In the genomic region with DNA sequence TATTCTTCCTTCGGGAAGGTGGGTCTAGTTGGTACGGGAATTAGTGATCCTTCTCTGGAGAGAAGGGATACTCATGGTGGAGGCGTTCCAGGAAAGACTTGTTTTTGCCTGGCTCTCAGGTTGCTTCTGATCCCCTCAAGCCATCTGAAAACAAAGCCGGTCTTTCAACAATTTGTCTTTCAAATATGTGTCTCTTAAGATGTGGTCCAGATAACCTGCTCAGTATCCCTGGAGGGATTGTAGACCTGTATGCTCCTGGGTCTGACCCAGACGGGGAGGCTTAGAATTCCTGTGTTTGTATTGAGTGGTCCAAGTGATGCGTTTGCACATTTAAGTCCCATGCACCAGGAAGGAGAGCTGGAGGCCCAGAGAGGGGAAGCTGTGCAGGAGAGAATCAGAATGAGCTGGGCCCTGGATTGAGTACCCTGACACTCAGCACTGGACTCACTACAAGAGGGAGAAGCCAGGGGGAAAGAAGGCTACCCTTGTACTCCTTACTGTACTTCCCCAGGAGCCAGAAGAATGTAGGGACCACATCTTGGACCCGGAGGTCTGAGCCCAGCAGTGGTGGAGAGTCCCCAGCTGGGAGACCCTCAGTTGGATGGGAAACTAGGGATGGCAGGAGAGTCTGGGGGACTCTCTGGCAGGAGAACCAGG, we compare ENCODE assay signal across 23 cellular contexts. TPM values are rescaled to one million over a fixed set of nuclear protein-coding genes. Genes with fewer than 3 reads are reported as not detected.
DNase-seq lines count a peak whose midpoint lies in the region; ATAC-seq, FAIRE-seq and TF ChIP-seq lines count a peak whose summit lies in the region.
"Had no signal": no experiment of that assay in that cellular context is flagged by ENCODE, and none has a peak within 500 bp of the region (broad histone marks: within the 10 kb centered on the region; RNA-seq: fewer than 3 reads in every experiment).

No MANE protein-coding gene starts in this region.

- H3K9ac ChIP-seq in mammary epithelial cell (ENCODE audit: insufficient read depth, low read length) = no peak overlapping the region
- H3K9ac ChIP-seq: GM23248, SK-N-SH had no signal

- no peaks in the 10 kb centered on the region for H3K36me3 ChIP-seq in mammary epithelial cell (ENCODE audit: insufficient read depth, low read length)

- peak overlapping the region; percentile 33 for H2AFZ ChIP-seq in mammary epithelial cell (ENCODE audit: low read depth, low read length)
- H2AFZ ChIP-seq: GM23248, PC-9 had no signal

- H3K27me3 Mint-ChIP-seq in activated CD4-positive, alpha-beta T cell treated with anti-CD3 and anti-CD28 coated beads, Interleukin-2, amount 10 ng/mL, durations not matched to agents 24 days and 14 days = no peaks in the 10 kb centered on the region
- H3K27me3 Mint-ChIP-seq in stimulated activated memory B cell treated with anti-CD40 and anti-IgM and Interleukin-4, amounts not matched to agents 10 μg/mL and 1 μg/mL and 100 μg/mL, for 72 hours = no peaks in the 10 kb centered on the region
- H3K27me3 Mint-ChIP-seq in immature natural killer cell (ENCODE audit: low read depth in 3 of 3) = peaks cover 0 to 5% (median 4%) of the 10 kb centered on the region in 3 donors
- H3K27me3 Mint-ChIP-seq: CD4-positive, CD25-positive, alpha-beta regulatory T cell had no signal

- H3K9me3 ChIP-seq in mammary epithelial cell (replicated peaks; ENCODE audit: insufficient read depth, low read length) = no peaks in the 10 kb centered on the region
- H3K9me3 ChIP-seq: A549, SK-N-SH had no signal

- no peak overlapping the region for H3K4me3 Mint-ChIP-seq in activated CD4-positive, alpha-beta T cell treated with anti-CD3 and anti-CD28 coated beads, Interleukin-2, amount 10 ng/mL, durations not matched to agents 24 days and 14 days
- no peak overlapping the region for H3K4me3 Mint-ChIP-seq in stimulated activated memory B cell treated with anti-CD40 and anti-IgM and Interleukin-4, amounts not matched to agents 10 μg/mL and 1 μg/mL and 100 μg/mL, for 72 hours
- no peak overlapping the region for H3K4me3 Mint-ChIP-seq in immature natural killer cell
- H3K4me3 Mint-ChIP-seq: H9, HFFc6 had no signal

- H3K27ac Mint-ChIP-seq in activated CD4-positive, alpha-beta T cell treated with anti-CD3 and anti-CD28 coated beads, Interleukin-2, amount 10 ng/mL, durations not matched to agents 24 days and 14 days = peak overlapping the region; percentile 3
- H3K27ac Mint-ChIP-seq in stimulated activated memory B cell treated with anti-CD40 and anti-IgM and Interleukin-4, amounts not matched to agents 10 μg/mL and 1 μg/mL and 100 μg/mL, for 72 hours = peak overlapping the region; percentile 1
- no peak overlapping the region for H3K27ac Mint-ChIP-seq in immature natural killer cell
- H3K27ac Mint-ChIP-seq: HFFc6 had no signal

- no peaks in the 10 kb centered on the region for H3K79me2 ChIP-seq in mammary epithelial cell (ENCODE audit: insufficient read depth, low read length)

- no peaks in the 10 kb centered on the region for H3K36me3 Mint-ChIP-seq in activated CD4-positive, alpha-beta T cell treated with anti-CD3 and anti-CD28 coated beads, Interleukin-2, amount 10 ng/mL, durations not matched to agents 24 days and 14 days (ENCODE audit: low read depth)
- H3K36me3 Mint-ChIP-seq in stimulated activated memory B cell treated with anti-CD40 and anti-IgM and Interleukin-4, amounts not matched to agents 10 μg/mL and 1 μg/mL and 100 μg/mL, for 72 hours = no peaks in the 10 kb centered on the region
- H3K36me3 Mint-ChIP-seq in immature natural killer cell = no peaks in the 10 kb centered on the region

- in situ Hi-C loops in mammary epithelial cell (cut with MboI; ENCODE audit: low sequenced_read_pairs in 2 of 2) = no loop called here

- intact Hi-C loops in activated CD4-positive, alpha-beta T cell treated with anti-CD3 and anti-CD28 coated beads, Interleukin-2, amount 10 ng/mL, durations not matched to agents 24 days and 14 days (cut with micrococcal nuclease) = no loop called here
- intact Hi-C loops in mammary epithelial cell (cut with micrococcal nuclease) = no loop called here

- no peak for DNase-seq in activated CD4-positive, alpha-beta T cell treated with anti-CD3 and anti-CD28 coated beads, Interleukin-2, amount 10 ng/mL, durations not matched to agents 24 days and 14 days
- DNase-seq in activated CD4-positive, alpha-beta T cell treated with anti-CD3 and anti-CD28 coated beads for 1 hour = no peak
- no peak for DNase-seq in GM12892 (ENCODE audit: insufficient read length)
- no peak for DNase-seq in mammary epithelial cell
- no peak for DNase-seq in immature natural killer cell
- DNase-seq: CD4-positive, CD25-positive, alpha-beta regulatory T cell; DND-41; GM23248; H9; HFFc6; MM.1S; NCI-H1048; NCI-H1417 treated with DMSO at 0.1 percent for 48 hours; NCI-H187; NCI-H446; NCI-H526; PC-9; RPMI8226; SHP77; SK-N-SH had no signal

- CTCF ChIA-PET in mammary epithelial cell (lab: Charles Lee; ENCODE audit: low non-redundant PET) = no interaction called here

- no peak for TF ChIP-seq CTCF in mammary epithelial cell (conservative IDR thresholded peaks at IDR 0.05 in 1 of 2, IDR thresholded peaks at IDR 0.05 in 1 of 2; ENCODE audit: extremely low read depth in 1 of 2, insufficient read depth in 1 of 2, low read depth in 1 of 2, low read length in 2 of 2)

- H3K4me1 ChIP-seq in mammary epithelial cell (ENCODE audit: insufficient read depth, low read length) = no peaks in the 10 kb centered on the region

- H3K9me3 Mint-ChIP-seq in activated CD4-positive, alpha-beta T cell treated with anti-CD3 and anti-CD28 coated beads, Interleukin-2, amount 10 ng/mL, durations not matched to agents 24 days and 14 days = no peaks in the 10 kb centered on the region
- no peaks in the 10 kb centered on the region for H3K9me3 Mint-ChIP-seq in stimulated activated memory B cell treated with anti-CD40 and anti-IgM and Interleukin-4, amounts not matched to agents 10 μg/mL and 1 μg/mL and 100 μg/mL, for 72 hours
- no peaks in the 10 kb centered on the region for H3K9me3 Mint-ChIP-seq in immature natural killer cell
- H3K9me3 Mint-ChIP-seq: CD4-positive, CD25-positive, alpha-beta regulatory T cell; H9; HFFc6 had no signal

- no peaks in the 10 kb centered on the region for H3K27me3 ChIP-seq in mammary epithelial cell (ENCODE audit: insufficient read depth, low read length)

- H3K4me3 ChIP-seq in mammary epithelial cell (replicated peaks in 1 of 3; ENCODE audit: insufficient read depth in 1 of 3, low read depth in 2 of 3, low read length in 3 of 3) = no peak overlapping the region
- H3K4me3 ChIP-seq: A549, GM23248, PC-9 had no signal

- 7% methylated on average over 5 of the region's 7 CpGs for WGBS in mammary epithelial cell (ENCODE audit: low coverage, missing lambda C conversion rate)

- no peak overlapping the region for H3K4me2 ChIP-seq in mammary epithelial cell (ENCODE audit: insufficient read depth, low read depth, low read length)
- H3K4me2 ChIP-seq: A549, PC-9, SK-N-SH had no signal

- dilution Hi-C loops in mammary epithelial cell (cut with HindIII; ENCODE audit: low sequenced_read_pairs) = no loop called here

- TF ChIP-seq POLR2A in GM12892 (IDR thresholded peaks at IDR 0.05; ENCODE audit: low read depth, low read length) = no peak

- H3K4me1 Mint-ChIP-seq in activated CD4-positive, alpha-beta T cell treated with anti-CD3 and anti-CD28 coated beads, Interleukin-2, amount 10 ng/mL, durations not matched to agents 24 days and 14 days = peaks cover 35% of the 10 kb centered on the region
- peaks cover 61% of the 10 kb centered on the region for H3K4me1 Mint-ChIP-seq in stimulated activated memory B cell treated with anti-CD40 and anti-IgM and Interleukin-4, amounts not matched to agents 10 μg/mL and 1 μg/mL and 100 μg/mL, for 72 hours
- peaks cover 8 to 10% of the 10 kb centered on the region in 2 donors for H3K4me1 Mint-ChIP-seq in immature natural killer cell

- ATAC-seq in stimulated activated memory B cell treated with anti-CD40 and anti-IgM and Interleukin-4, amounts not matched to agents 10 μg/mL and 1 μg/mL and 100 μg/mL, for 72 hours = no peak
- ATAC-seq in HG02852 (IDR thresholded peaks at IDR 0.05; ENCODE audit: unreplicated experiment) = no peak

- no peak overlapping the region for H3K27ac ChIP-seq in mammary epithelial cell (ENCODE audit: insufficient read depth, low read depth, low read length)
- H3K27ac ChIP-seq: A549, GM23248, PC-9 had no signal

- H4K20me1 ChIP-seq in mammary epithelial cell (ENCODE audit: insufficient read depth, low read length) = no peaks in the 10 kb centered on the region

- peak; percentile 17 for FAIRE-seq in GM12892 (lab: Jason Lieb, UNC)
- FAIRE-seq: A549 had no signal

- BruUV-seq in mammary epithelial cell (replicated peaks; lab: Mats Ljungman, UMichigan) = no TSS peak

RNA-seq across cellular contexts. Expression of gene ERH, which starts 40.4 kb away (rescaled TPM):
- 434 and 441 TPM in 2 replicates for total RNA-seq in activated CD4-positive, alpha-beta T cell treated with anti-CD3 and anti-CD28 coated beads, Interleukin-2, amount 10 ng/mL, durations not matched to agents 24 days and 14 days
- 427 TPM for polyA plus RNA-seq in GM12892 (2012; ENCODE audit: missing spikeins)
- 100 to 1,000 TPM in 1 of 2 donors, 10 to 100 TPM in 1; 53.8 to 190 TPM for total RNA-seq in mammary epithelial cell
- 142 TPM for polyA plus RNA-seq in mammary epithelial cell
- polyA minus RNA-seq in mammary epithelial cell = 187 TPM
- 10 to 100 TPM; 39.4 to 78.0 (median 66.7) TPM for polyA plus RNA-seq in immature natural killer cell

RNA-seq across cellular contexts. Expression of gene SLC39A9, which starts 40.8 kb away (rescaled TPM):
- total RNA-seq in activated CD4-positive, alpha-beta T cell treated with anti-CD3 and anti-CD28 coated beads, Interleukin-2, amount 10 ng/mL, durations not matched to agents 24 days and 14 days = 49.5 and 53.4 TPM in 2 replicates
- 32.3 TPM for polyA plus RNA-seq in GM12892 (2012; ENCODE audit: missing spikeins)
- total RNA-seq in mammary epithelial cell = 100 to 1,000 TPM in 1 of 2 donors, 10 to 100 TPM in 1; 61.5 to 157 TPM
- 65.3 TPM for polyA plus RNA-seq in mammary epithelial cell
- 40.1 TPM for polyA minus RNA-seq in mammary epithelial cell
- 10 to 100 TPM; 14.2 to 23.9 (median 19.6) TPM for polyA plus RNA-seq in immature natural killer cell

Comparison
In these comparisons a context has a peak if more than half of its experiments do, and no peak if none do; other contexts are left out.
1. H3K27ac Mint-ChIP-seq: peak in activated CD4-positive, alpha-beta T cell treated with anti-CD3 and anti-CD28 coated beads, Interleukin-2, amount 10 ng/mL, durations not matched to agents 24 days and 14 days (single experiment) and stimulated activated memory B cell treated with anti-CD40 and anti-IgM and Interleukin-4, amounts not matched to agents 10 μg/mL and 1 μg/mL and 100 μg/mL, for 72 hours (single experiment); none in immature natural killer cell (0 of 6).